ENCODE assay signal across 8 cellular contexts in the genomic region with DNA sequence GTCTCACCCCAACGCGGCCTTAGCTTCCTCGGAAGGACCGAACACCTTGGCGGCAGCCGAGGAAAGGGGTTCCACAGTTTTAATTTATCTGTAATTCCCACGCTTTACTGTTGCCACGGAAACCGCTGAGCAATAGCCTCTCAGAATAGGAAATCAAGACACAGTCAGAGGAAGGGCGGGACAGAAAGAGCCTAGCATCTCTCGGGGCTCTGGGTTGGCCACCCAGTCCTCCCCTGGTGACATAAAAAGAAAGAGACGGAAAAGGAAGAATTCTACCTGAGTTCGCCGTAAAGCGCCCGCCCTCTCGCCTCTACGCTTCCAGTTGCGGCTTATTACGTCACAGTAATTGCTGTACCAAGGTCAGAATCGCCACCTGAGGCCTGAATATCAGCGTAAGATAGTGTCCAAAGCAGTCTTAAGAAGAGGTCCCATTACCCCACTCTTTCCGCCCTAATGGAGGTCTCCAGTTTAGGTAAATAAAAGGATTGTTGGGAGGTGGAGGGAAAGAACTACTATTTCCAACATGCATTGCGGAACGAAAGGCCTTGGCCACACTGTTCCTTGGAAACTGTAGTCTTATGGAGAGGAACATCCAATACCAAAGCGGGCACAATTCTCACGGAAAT. TPM values are rescaled to one million over a fixed set of nuclear protein-coding genes. Genes with fewer than 3 reads are reported as not detected.
A peak's percentile ranks its signal among the peaks of the same experiment; 100 is the strongest.
DNase-seq lines count a peak whose midpoint lies in the region; ATAC-seq and TF ChIP-seq lines count a peak whose summit lies in the region.

No MANE protein-coding gene starts in this region.

- H3K9me3 ChIP-seq in hepatocyte (ENCODE audit: low read depth), result no peaks in the 10 kb centered on the region

- peak; percentile 91 to 93 for DNase-seq in NCI-H1930 (lab: John Stamatoyannopoulos, UW)
- DNase-seq in T-helper 22 cell (ENCODE audit: low read depth), result peak; percentile 86
- peak; percentile 93 for DNase-seq in astrocyte of the cerebellum (ENCODE audit: low read depth)
- peak; percentile 97 for DNase-seq in hepatocyte (ENCODE audit: low spot score)
- peak; percentile 97 for DNase-seq in renal cortical epithelial cell (ENCODE audit: low read depth)
- DNase-seq in mesenteric fat pad (ENCODE audit: low spot score), result no peak

- peak overlapping the region; percentile 28 for H2AFZ ChIP-seq in hepatocyte

- no peaks in the 10 kb centered on the region for H4K20me1 ChIP-seq in hepatocyte (ENCODE audit: insufficient read depth, poor library complexity, severe bottlenecking)

- in situ Hi-C loops in astrocyte of the cerebellum (cut with HindIII; ENCODE audit: low sequenced_read_pairs), result no loop called here

- ATAC-seq in GM18502 (IDR thresholded peaks at IDR 0.05; ENCODE audit: poor library complexity, unreplicated experiment) (peak; percentile 59), HG02973 (IDR thresholded peaks at IDR 0.05; ENCODE audit: unreplicated experiment) (peak; percentile 71)

- H3K79me2 ChIP-seq in hepatocyte, result peaks cover 54% of the 10 kb centered on the region

- WGBS in hepatocyte (ENCODE audit: low lambda C conversion rate, missing lambda C conversion rate), result 1% methylated on average over 27 of the region's 27 CpGs

- no peaks in the 10 kb centered on the region for H3K27me3 ChIP-seq in hepatocyte

- no peaks in the 10 kb centered on the region for H3K36me3 ChIP-seq in hepatocyte (replicated peaks; ENCODE audit: insufficient read depth, low read depth)

- H3K4me3 ChIP-seq in astrocyte of the cerebellum (ENCODE audit: low read depth, low read length) (peak overlapping the region; percentile 90), hepatocyte (peak overlapping the region; percentile 48)

- TF ChIP-seq CTCF in astrocyte of the cerebellum (IDR thresholded peaks at IDR 0.05; ENCODE audit: low read depth, low read length, missing control alignments), result no peak
- TF ChIP-seq CTCF in hepatocyte (IDR thresholded peaks at IDR 0.05; ENCODE audit: poor library complexity), result no peak

- peak overlapping the region; percentile 95 for H3K27ac ChIP-seq in hepatocyte

- peaks cover 19% of the 10 kb centered on the region for H3K4me1 ChIP-seq in hepatocyte (ENCODE audit: insufficient read depth)

- H3K4me2 ChIP-seq in hepatocyte, result peak overlapping the region; percentile 89

- H3K9me2 ChIP-seq in hepatocyte (replicated peaks; ENCODE audit: insufficient read depth), result no peaks in the 10 kb centered on the region

RNA-seq across cellular contexts. Expression of gene NBR1, which starts 0.8 kb away (rescaled TPM):
- 82.4 and 82.7 TPM in 2 replicates for total RNA-seq in hepatocyte
- polyA plus RNA-seq in hepatocyte, result 37.6 and 37.7 TPM in 2 replicates
- total RNA-seq in renal cortical epithelial cell, result 73.6 and 141 TPM in 2 replicates
- total RNA-seq in mesenteric fat pad, result 57.1 TPM

RNA-seq across cellular contexts. Expression of gene TMEM106A, which starts 41.4 kb away (rescaled TPM):
- 6.7 and 11.4 TPM in 2 replicates for total RNA-seq in hepatocyte
- polyA plus RNA-seq in hepatocyte, result 7.2 and 8.4 TPM in 2 replicates
- total RNA-seq in renal cortical epithelial cell, result 2.3 and 2.4 TPM in 2 replicates
- 25.4 TPM for total RNA-seq in mesenteric fat pad

RNA-seq across cellular contexts. Expression of gene BRCA1, which starts 45.1 kb away (rescaled TPM):
- total RNA-seq in hepatocyte (4.8 and 8.0 TPM in 2 replicates), renal cortical epithelial cell (8.8 and 14.9 TPM in 2 replicates), mesenteric fat pad (3.4 TPM)
- 6.2 and 7.0 TPM in 2 replicates for polyA plus RNA-seq in hepatocyte

RNA-seq across cellular contexts. Expression of gene CCDC200, which starts 58.2 kb away (rescaled TPM):
- total RNA-seq in hepatocyte, result not detected in 2 replicates
- 2.8 and 3.2 TPM in 2 replicates for polyA plus RNA-seq in hepatocyte
- not detected in 2 replicates for total RNA-seq in renal cortical epithelial cell
- total RNA-seq in mesenteric fat pad, result not detected
